1 cellular context compared by ENCODE assay signal in the genomic region with DNA sequence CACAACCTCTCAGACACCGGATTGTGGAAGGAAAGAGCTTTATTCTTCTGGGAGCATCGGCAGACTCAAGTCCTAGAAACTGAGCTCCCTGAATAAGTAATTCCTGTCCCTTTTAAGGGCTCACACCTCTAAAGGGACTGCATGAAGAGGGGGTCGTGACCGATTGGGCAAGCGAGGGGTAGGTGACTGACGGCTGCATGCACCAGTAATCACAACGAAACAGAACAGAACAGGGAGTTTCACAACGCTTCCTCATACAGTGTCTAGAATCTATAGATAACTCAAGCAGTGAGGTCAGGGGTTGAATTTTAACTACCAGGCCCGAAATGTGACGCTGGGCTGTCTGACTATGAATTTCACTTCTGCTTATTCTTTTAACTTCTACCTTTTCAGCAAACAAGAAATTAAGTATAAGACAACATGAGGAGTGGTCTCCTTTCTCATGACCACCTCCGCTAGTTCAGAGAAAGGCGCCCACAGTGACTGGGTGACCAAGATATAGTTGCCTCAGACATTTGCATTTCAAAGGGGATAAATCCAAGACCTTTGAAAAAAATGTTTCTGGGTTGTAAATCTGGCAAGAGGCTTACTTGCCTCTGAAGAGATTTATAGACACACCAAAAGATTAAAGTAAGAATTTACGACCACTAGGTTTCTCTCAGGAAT.
A peak's percentile ranks its signal among the peaks of the same experiment; 100 is the strongest.
TF ChIP-seq lines count a peak whose summit lies in the region.

No MANE protein-coding gene starts in this region.

TF ChIP-seq in GM12878, 131 proteins besides CTCF, POLR2A, EP300 and RAD21 (continued from another document):
- TF ChIP-seq JUNB (IDR thresholded peaks at IDR 0.05), result peak; percentile 72
- peak; percentile 93 for TF ChIP-seq MEF2A (IDR thresholded peaks at IDR 0.05; ENCODE audit: insufficient read depth, low read depth, low read length)
- TF ChIP-seq SRF (IDR thresholded peaks at IDR 0.05; ENCODE audit: low read depth in 2 of 2, low read length in 2 of 2), result no peak
- TF ChIP-seq FOXM1 (IDR thresholded peaks at IDR 0.05; ENCODE audit: low read depth, low read length), result peak; percentile 93
- TF ChIP-seq SPI1 (IDR thresholded peaks at IDR 0.05; ENCODE audit: borderline replicate concordance, insufficient read depth, low read depth, low read length), result peak; percentile 97
- no peak for TF ChIP-seq ZZZ3 (IDR thresholded peaks at IDR 0.05; ENCODE audit: control insufficient read depth, insufficient read length, low read depth)
- TF ChIP-seq, protein P1, sequence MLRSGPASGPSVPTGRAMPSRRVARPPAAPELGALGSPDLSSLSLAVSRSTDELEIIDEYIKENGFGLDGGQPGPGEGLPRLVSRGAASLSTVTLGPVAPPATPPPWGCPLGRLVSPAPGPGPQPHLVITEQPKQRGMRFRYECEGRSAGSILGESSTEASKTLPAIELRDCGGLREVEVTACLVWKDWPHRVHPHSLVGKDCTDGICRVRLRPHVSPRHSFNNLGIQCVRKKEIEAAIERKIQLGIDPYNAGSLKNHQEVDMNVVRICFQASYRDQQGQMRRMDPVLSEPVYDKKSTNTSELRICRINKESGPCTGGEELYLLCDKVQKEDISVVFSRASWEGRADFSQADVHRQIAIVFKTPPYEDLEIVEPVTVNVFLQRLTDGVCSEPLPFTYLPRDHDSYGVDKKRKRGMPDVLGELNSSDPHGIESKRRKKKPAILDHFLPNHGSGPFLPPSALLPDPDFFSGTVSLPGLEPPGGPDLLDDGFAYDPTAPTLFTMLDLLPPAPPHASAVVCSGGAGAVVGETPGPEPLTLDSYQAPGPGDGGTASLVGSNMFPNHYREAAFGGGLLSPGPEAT (IDR thresholded peaks at IDR 0.05; ENCODE audit: low read depth), result peak; percentile 91
- TF ChIP-seq SIX5 (IDR thresholded peaks at IDR 0.05; ENCODE audit: low read depth, low read length, severe bottlenecking), result no peak
- peak in 1 of 2 experiments; percentile 28; a peak in 1 of 4 replicates for TF ChIP-seq ETV6 (conservative IDR thresholded peaks at IDR 0.05 in 1 of 2, IDR thresholded peaks at IDR 0.05 in 1 of 2; ENCODE audit: borderline replicate concordance in 1 of 2, low read depth in 1 of 2)
- TF ChIP-seq ZNF622 (IDR thresholded peaks at IDR 0.05), result no peak
- no peak for TF ChIP-seq FOS (IDR thresholded peaks at IDR 0.05; ENCODE audit: borderline replicate concordance, extremely low read depth, insufficient read length)
- TF ChIP-seq NFIC (IDR thresholded peaks at IDR 0.05; ENCODE audit: low read depth, low read length), result peak; percentile 90
- peak; percentile 78 to 85 for TF ChIP-seq IKZF2 (IDR thresholded peaks at IDR 0.05)
- TF ChIP-seq KAT2A (conservative IDR thresholded peaks at IDR 0.05; ENCODE audit: control insufficient read depth, low read depth, low read length), result no peak
- peak; percentile 83 for TF ChIP-seq EED (IDR thresholded peaks at IDR 0.05; ENCODE audit: low read depth)
- no peak for TF ChIP-seq HDAC6 (IDR thresholded peaks at IDR 0.05; ENCODE audit: unreplicated experiment)
- peak; percentile 95 for TF ChIP-seq PAX5 (IDR thresholded peaks at IDR 0.05; ENCODE audit: borderline replicate concordance, low read depth, low read length)
- no peak for TF ChIP-seq NFYA (IDR thresholded peaks at IDR 0.05; ENCODE audit: borderline replicate concordance, low read depth, low read length)
- no peak; the same call in 1 of the 2 replicates for TF ChIP-seq PML (IDR thresholded peaks at IDR 0.05; ENCODE audit: low read length)
- no peak for TF ChIP-seq RBBP5 (conservative IDR thresholded peaks at IDR 0.05)
- TF ChIP-seq ZNF207 (IDR thresholded peaks at IDR 0.05; ENCODE audit: borderline replicate concordance), result peak; percentile 60; the same call in 1 of the 2 replicates
- TF ChIP-seq, protein P2, sequence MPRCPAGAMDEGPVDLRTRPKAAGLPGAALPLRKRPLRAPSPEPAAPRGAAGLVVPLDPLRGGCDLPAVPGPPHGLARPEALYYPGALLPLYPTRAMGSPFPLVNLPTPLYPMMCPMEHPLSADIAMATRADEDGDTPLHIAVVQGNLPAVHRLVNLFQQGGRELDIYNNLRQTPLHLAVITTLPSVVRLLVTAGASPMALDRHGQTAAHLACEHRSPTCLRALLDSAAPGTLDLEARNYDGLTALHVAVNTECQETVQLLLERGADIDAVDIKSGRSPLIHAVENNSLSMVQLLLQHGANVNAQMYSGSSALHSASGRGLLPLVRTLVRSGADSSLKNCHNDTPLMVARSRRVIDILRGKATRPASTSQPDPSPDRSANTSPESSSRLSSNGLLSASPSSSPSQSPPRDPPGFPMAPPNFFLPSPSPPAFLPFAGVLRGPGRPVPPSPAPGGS (IDR thresholded peaks at IDR 0.05; ENCODE audit: borderline replicate concordance, insufficient read depth, low read depth, low read length, poor library complexity, severe bottlenecking), result no peak
- peak; percentile 96 for TF ChIP-seq ATF7 (IDR thresholded peaks at IDR 0.05; ENCODE audit: low read depth)
- TF ChIP-seq CREB1 (IDR thresholded peaks at IDR 0.05; ENCODE audit: low read depth), result peak; percentile 92
- peak; percentile 51; the same call in 1 of the 2 replicates for TF ChIP-seq ZNF384 (IDR thresholded peaks at IDR 0.05; ENCODE audit: borderline replicate concordance, low read depth, low read length)
- peak; percentile 55; the same call in 1 of the 2 replicates for TF ChIP-seq TCF7 (IDR thresholded peaks at IDR 0.05; ENCODE audit: borderline replicate concordance)
- no peak for TF ChIP-seq CHD4 (IDR thresholded peaks at IDR 0.05)
- no peak for TF ChIP-seq SUPT20H (IDR thresholded peaks at IDR 0.05; ENCODE audit: borderline replicate concordance, control insufficient read depth, low read depth, low read length)
- TF ChIP-seq, protein P3, sequence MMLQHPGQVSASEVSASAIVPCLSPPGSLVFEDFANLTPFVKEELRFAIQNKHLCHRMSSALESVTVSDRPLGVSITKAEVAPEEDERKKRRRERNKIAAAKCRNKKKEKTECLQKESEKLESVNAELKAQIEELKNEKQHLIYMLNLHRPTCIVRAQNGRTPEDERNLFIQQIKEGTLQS (IDR thresholded peaks at IDR 0.05; ENCODE audit: borderline replicate concordance, extremely low read depth, low read depth, low read length), result no peak
- TF ChIP-seq MTA3 (IDR thresholded peaks at IDR 0.05; ENCODE audit: borderline replicate concordance, low read length), result peak; percentile 28; the same call in 1 of the 2 replicates
- TF ChIP-seq CBFB (IDR thresholded peaks at IDR 0.05; ENCODE audit: low read depth), result 0 out of 2 replicates have a peak, but pooled peaks have one; percentile 18
- TF ChIP-seq BRCA1 (IDR thresholded peaks at IDR 0.05; ENCODE audit: low read depth, low read length), result no peak
- TF ChIP-seq, protein P4, sequence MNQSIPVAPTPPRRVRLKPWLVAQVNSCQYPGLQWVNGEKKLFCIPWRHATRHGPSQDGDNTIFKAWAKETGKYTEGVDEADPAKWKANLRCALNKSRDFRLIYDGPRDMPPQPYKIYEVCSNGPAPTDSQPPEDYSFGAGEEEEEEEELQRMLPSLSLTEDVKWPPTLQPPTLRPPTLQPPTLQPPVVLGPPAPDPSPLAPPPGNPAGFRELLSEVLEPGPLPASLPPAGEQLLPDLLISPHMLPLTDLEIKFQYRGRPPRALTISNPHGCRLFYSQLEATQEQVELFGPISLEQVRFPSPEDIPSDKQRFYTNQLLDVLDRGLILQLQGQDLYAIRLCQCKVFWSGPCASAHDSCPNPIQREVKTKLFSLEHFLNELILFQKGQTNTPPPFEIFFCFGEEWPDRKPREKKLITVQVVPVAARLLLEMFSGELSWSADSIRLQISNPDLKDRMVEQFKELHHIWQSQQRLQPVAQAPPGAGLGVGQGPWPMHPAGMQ (IDR thresholded peaks at IDR 0.05; ENCODE audit: borderline replicate concordance), result no peak
- TF ChIP-seq ZBED1 (IDR thresholded peaks at IDR 0.05; ENCODE audit: borderline replicate concordance), result peak; percentile 85
- no peak for TF ChIP-seq HCFC1 (IDR thresholded peaks at IDR 0.05; ENCODE audit: low read length)
